ENCODE assay signal across 10 cellular contexts in genomic region chr16:28826141-28826540, GRCh38. TPM values are rescaled to one million over a fixed set of nuclear protein-coding genes. Genes with fewer than 3 reads are reported as not detected.
DNase-seq lines count a peak whose midpoint lies in the region; ATAC-seq and TF ChIP-seq lines count a peak whose summit lies in the region.
"Had no signal": no experiment of that assay in that cellular context is flagged by ENCODE, and none has a peak within 500 bp of the region (broad histone marks: within the 10 kb centered on the region; RNA-seq: fewer than 3 reads in every experiment).

No MANE protein-coding gene starts in this region.

- H3K56ac ChIP-seq in IMR-90 (ENCODE audit: extremely low read depth, insufficient read depth, low read length), result peak overlapping the region; percentile 29; the same call in 1 of the 2 replicates

- peaks cover 5% of the 10 kb centered on the region for H3K9me1 ChIP-seq in IMR-90 (ENCODE audit: insufficient read depth, low read length)

- H3K4me2 ChIP-seq in IMR-90 (ENCODE audit: low read depth, low read length) (peak overlapping the region; percentile 47; the same call in 1 of the 2 replicates), mesenchymal stem cell (ENCODE audit: low read length, poor library complexity, severe bottlenecking) (no peak overlapping the region)

- H3K79me1 ChIP-seq in IMR-90 (ENCODE audit: low read depth in 1 of 2, low read length in 2 of 2) (peaks cover 50 to 71% of the 10 kb centered on the region in 2 experiments), mesenchymal stem cell (replicated peaks; ENCODE audit: low read length, poor library complexity, severe bottlenecking) (peaks cover 18% of the 10 kb centered on the region)

- H4K91ac ChIP-seq in IMR-90 (ENCODE audit: insufficient read depth, low read depth, low read length) (no peak overlapping the region), mesenchymal stem cell (ENCODE audit: low read length) (no peak overlapping the region)

- H3K23ac ChIP-seq in IMR-90 (ENCODE audit: low read depth, low read length), result peak overlapping the region; percentile 23; the same call in 1 of the 2 replicates
- H3K23ac ChIP-seq in mesenchymal stem cell (ENCODE audit: low read length in 2 of 2), result no peak overlapping the region

- no peak for TF ChIP-seq POLR2A in IMR-90 (IDR thresholded peaks at IDR 0.05; ENCODE audit: low read depth, low read length)

- H3K27ac ChIP-seq in IMR-90 (ENCODE audit: insufficient read depth, low read length), result no peak overlapping the region
- no peak overlapping the region for H3K27ac ChIP-seq in mesenchymal stem cell (ENCODE audit: low read length, poor library complexity, severe bottlenecking)

- H2BK20ac ChIP-seq in IMR-90 (ENCODE audit: low read depth, low read length), result no peak overlapping the region

- H4K8ac ChIP-seq in IMR-90 (ENCODE audit: low read depth in 2 of 2, low read length in 2 of 2) (no peak overlapping the region), mesenchymal stem cell (ENCODE audit: low read length) (no peak overlapping the region)

- POLR2A ChIA-PET in BJ (lab: Charles Lee) (no interaction called here), IMR-90 (lab: Charles Lee; ENCODE audit: unreplicated experiment) (no interaction called here)

- no peak overlapping the region for H2BK120ac ChIP-seq in IMR-90 (ENCODE audit: low read depth, low read length)
- no peak overlapping the region for H2BK120ac ChIP-seq in mesenchymal stem cell (ENCODE audit: low read depth, low read length)

- intact Hi-C loops in IMR-90 (cut with micrococcal nuclease), result no loop called here

- ATAC-seq in IMR-90 (ENCODE audit: low read depth), result no peak
- no peak for ATAC-seq in HG02884 (IDR thresholded peaks at IDR 0.05; ENCODE audit: unreplicated experiment)
- no peak for ATAC-seq in GM18498 (IDR thresholded peaks at IDR 0.05; ENCODE audit: unreplicated experiment)

- no peak overlapping the region; the same call in 1 of the 2 replicates for H3K9ac ChIP-seq in IMR-90 (ENCODE audit: low read depth, low read length)
- peak overlapping the region; percentile 96 for H3K9ac ChIP-seq in mesenchymal stem cell (ENCODE audit: low read length)

- no peak for DNase-seq in BJ (ENCODE audit: low read depth)
- peak; percentile 34 for DNase-seq in IMR-90
- peak; percentile 17 for DNase-seq in astrocyte of the hippocampus (ENCODE audit: low read depth, low spot score)
- DNase-seq in mesenchymal stem cell, result peak; percentile 46
- no peak for DNase-seq in HUDEP-2 (lab: John Stamatoyannopoulos, UW; ENCODE audit: unreplicated experiment in 76 of 76)
- no peak for DNase-seq in germinal center (ENCODE audit: low spot score)
- DNase-seq: dorsolateral prefrontal cortex, kidney had no signal

- CTCF ChIA-PET in BJ (lab: Yijun Ruan, JAX) (no interaction called here), IMR-90 (lab: Yijun Ruan, JAX) (no interaction called here)

- dilution Hi-C loops in IMR-90 (cut with HindIII; ENCODE audit: low sequenced_read_pairs, unreplicated experiment), result no loop called here

- no TSS peak for BruUV-seq in IMR-90 (replicated peaks; lab: Mats Ljungman, UMichigan)

- H2BK12ac ChIP-seq in mesenchymal stem cell (ENCODE audit: low read length in 2 of 2), result no peak overlapping the region

- H3K4ac ChIP-seq in IMR-90 (ENCODE audit: low read depth, low read length) (no peak overlapping the region), mesenchymal stem cell (ENCODE audit: low read depth in 1 of 2, low read length in 2 of 2) (no peak overlapping the region)

- no peak overlapping the region for H4K5ac ChIP-seq in IMR-90 (ENCODE audit: low read depth, low read length)

- no peak overlapping the region for H3K18ac ChIP-seq in IMR-90 (ENCODE audit: low read depth, low read length)
- H3K18ac ChIP-seq in mesenchymal stem cell (ENCODE audit: low read depth in 1 of 2, low read length in 2 of 2), result no peak overlapping the region

- TF ChIP-seq RAD21 in IMR-90 (IDR thresholded peaks at IDR 0.05; ENCODE audit: low read length), result no peak

- no peak overlapping the region for H3K4me3 ChIP-seq in BJ (ENCODE audit: low read depth, low read length)
- H3K4me3 ChIP-seq in IMR-90 (ENCODE audit: insufficient read depth, low read depth, low read length), result no peak overlapping the region
- peak overlapping the region in 1 of 2 experiments; percentile 95 for H3K4me3 ChIP-seq in mesenchymal stem cell (ENCODE audit: insufficient read depth in 1 of 2, low read depth in 1 of 2, low read length in 2 of 2)

- H2AK5ac ChIP-seq in IMR-90 (ENCODE audit: low read depth, low read length) (no peak overlapping the region), mesenchymal stem cell (ENCODE audit: low read length, severe bottlenecking) (no peak overlapping the region)

- H3K27me3 ChIP-seq in BJ (ENCODE audit: control insufficient read depth, insufficient read depth, low read length), result no peaks in the 10 kb centered on the region
- H3K27me3 ChIP-seq in IMR-90 (ENCODE audit: control insufficient read depth, insufficient read depth, low read length), result no peaks in the 10 kb centered on the region
- H3K27me3 ChIP-seq in mesenchymal stem cell (ENCODE audit: control insufficient read depth in 1 of 2, insufficient read depth in 1 of 2, low read length in 2 of 2), result no peaks in the 10 kb centered on the region
- H3K27me3 ChIP-seq: dorsolateral prefrontal cortex had no signal

- no peak overlapping the region for H2AK9ac ChIP-seq in IMR-90 (replicated peaks; ENCODE audit: low read depth, low read length, poor library complexity)

- peaks cover 4% of the 10 kb centered on the region; the same call in 1 of the 2 replicates for H3K4me1 ChIP-seq in IMR-90 (ENCODE audit: control insufficient read depth, insufficient read depth, low read length)
- peaks cover 6% of the 10 kb centered on the region for H3K4me1 ChIP-seq in mesenchymal stem cell (ENCODE audit: control insufficient read depth, insufficient read depth, low read depth, low read length)

- no peaks in the 10 kb centered on the region for H3K9me3 ChIP-seq in IMR-90 (ENCODE audit: control insufficient read depth, insufficient read depth, low read length)
- H3K9me3 ChIP-seq in mesenchymal stem cell (ENCODE audit: control insufficient read depth, low read length), result no peaks in the 10 kb centered on the region

- in situ Hi-C loops in IMR-90 (cut with MboI; ENCODE audit: low sequenced_read_pairs), result no loop called here

- H2BK5ac ChIP-seq in IMR-90 (ENCODE audit: low read depth, low read length, poor library complexity, severe bottlenecking) (no peak overlapping the region), mesenchymal stem cell (ENCODE audit: low read depth, low read length, poor library complexity, severe bottlenecking) (no peak overlapping the region)

- peak; percentile 23; the same call in 1 of the 2 replicates for TF ChIP-seq CTCF in BJ (IDR thresholded peaks at IDR 0.05; ENCODE audit: insufficient read depth, low read depth, low read length)
- peak; percentile 15; the same call in 1 of the 2 replicates for TF ChIP-seq CTCF in IMR-90 (conservative IDR thresholded peaks at IDR 0.05; ENCODE audit: low read depth, low read length)

- H2BK15ac ChIP-seq in IMR-90 (ENCODE audit: low read depth, low read length) (no peak overlapping the region), mesenchymal stem cell (ENCODE audit: low read depth, poor library complexity, severe bottlenecking) (no peak overlapping the region)

- H4K20me1 ChIP-seq in IMR-90 (ENCODE audit: insufficient read depth, low read length), result peaks cover 65% of the 10 kb centered on the region

- 13% methylated on average over 3 of the region's 6 CpGs; no CpG with 5 or more reads in 1 of the 2 experiments for WGBS in IMR-90 (ENCODE audit: extremely low coverage in 2 of 2, insufficient read length in 1 of 2), 2 experiments
- 74% methylated on average over 6 of the region's 6 CpGs for WGBS in mesenchymal stem cell

- no peak overlapping the region for H3K14ac ChIP-seq in IMR-90 (replicated peaks; ENCODE audit: low read depth, low read length)
- no peak overlapping the region for H3K14ac ChIP-seq in mesenchymal stem cell (ENCODE audit: low read length in 2 of 2)

- H3K36me3 ChIP-seq in BJ (ENCODE audit: control insufficient read depth, insufficient read depth, low read length) (peaks cover 27% of the 10 kb centered on the region), IMR-90 (ENCODE audit: control insufficient read depth, insufficient read depth, low read length) (peaks cover 43% of the 10 kb centered on the region), mesenchymal stem cell (ENCODE audit: control insufficient read depth in 1 of 2, insufficient read depth in 2 of 2, low read depth in 1 of 2, low read length in 2 of 2) (peaks cover 43 to 60% of the 10 kb centered on the region in 2 experiments)

- H2AFZ ChIP-seq in IMR-90 (replicated peaks; ENCODE audit: low read length, poor library complexity) (no peak overlapping the region), mesenchymal stem cell (ENCODE audit: low read depth, low read length) (no peak overlapping the region)

RNA-seq across cellular contexts. Expression of gene ATXN2L, which starts 3.3 kb away (rescaled TPM):
- polyA plus RNA-seq in BJ (2011; rRNA removed) (17.8 and 19.9 TPM in 2 replicates), IMR-90 (2012; rRNA removed) (50.2 and 58.8 TPM in 2 replicates)
- 22.4 and 39.7 TPM in 2 replicates for polyA minus RNA-seq in BJ (2011; rRNA and poly(A)+ RNA removed)
- total RNA-seq in IMR-90 (2012; rRNA removed), result 10.3 and 12.9 TPM in 2 replicates
- polyA plus RNA-seq in IMR-90 (2012; cell fraction: cytosol; rRNA removed), result 38.2 and 65.5 TPM in 2 replicates
- 162 and 355 TPM in 2 replicates for polyA plus RNA-seq in IMR-90 (2012; cell fraction: nucleus; rRNA removed; ENCODE audit: low replicate concordance)
- 139 TPM for polyA plus RNA-seq in mesenchymal stem cell (2013, experiment 1 of 2)
- polyA plus RNA-seq in mesenchymal stem cell (2013, experiment 2 of 2), result 131 TPM

RNA-seq across cellular contexts. Expression of gene TUFM, which starts 20.0 kb away (rescaled TPM):
- polyA plus RNA-seq in BJ (2011; rRNA removed), result 77.2 and 118 TPM in 2 replicates
- 34.4 and 40.9 TPM in 2 replicates for polyA minus RNA-seq in BJ (2011; rRNA and poly(A)+ RNA removed)
- total RNA-seq in IMR-90 (2012; rRNA removed), result 80.3 and 88.0 TPM in 2 replicates
- 126 and 131 TPM in 2 replicates for polyA plus RNA-seq in IMR-90 (2012; rRNA removed)
- 136 and 158 TPM in 2 replicates for polyA plus RNA-seq in IMR-90 (2012; cell fraction: cytosol; rRNA removed)
- 224 and 380 TPM in 2 replicates for polyA plus RNA-seq in IMR-90 (2012; cell fraction: nucleus; rRNA removed; ENCODE audit: low replicate concordance)
- polyA plus RNA-seq in mesenchymal stem cell (2013, experiment 1 of 2), result 102 TPM
- 104 TPM for polyA plus RNA-seq in mesenchymal stem cell (2013, experiment 2 of 2)

RNA-seq across cellular contexts. Expression of gene SH2B1, which starts 37.5 kb away (rescaled TPM):
- polyA plus RNA-seq in BJ (2011; rRNA removed) (14.6 and 24.7 TPM in 2 replicates), IMR-90 (2012; rRNA removed) (38.6 and 39.9 TPM in 2 replicates)
- polyA minus RNA-seq in BJ (2011; rRNA and poly(A)+ RNA removed), result 21.4 and 21.8 TPM in 2 replicates
- total RNA-seq in IMR-90 (2012; rRNA removed), result 3.9 and 4.7 TPM in 2 replicates
- polyA plus RNA-seq in IMR-90 (2012; cell fraction: cytosol; rRNA removed), result 21.8 and 35.0 TPM in 2 replicates
- 206 and 313 TPM in 2 replicates for polyA plus RNA-seq in IMR-90 (2012; cell fraction: nucleus; rRNA removed; ENCODE audit: low replicate concordance)
- 29.1 TPM for polyA plus RNA-seq in mesenchymal stem cell (2013, experiment 1 of 2)
- 28.9 TPM for polyA plus RNA-seq in mesenchymal stem cell (2013, experiment 2 of 2)

RNA-seq across cellular contexts. Expression of gene ATP2A1, which starts 52.1 kb away (rescaled TPM):
- 0.38 and 0.44 TPM in 2 replicates for polyA plus RNA-seq in BJ (2011; rRNA removed)
- 0.10 and 0.62 TPM in 2 replicates for polyA minus RNA-seq in BJ (2011; rRNA and poly(A)+ RNA removed)
- under 0.01 TPM in 1 of 2 replicates, not detected in the other for total RNA-seq in IMR-90 (2012; rRNA removed)
- 0.56 and 0.63 TPM in 2 replicates for polyA plus RNA-seq in IMR-90 (2012; rRNA removed)
- polyA plus RNA-seq in IMR-90 (2012; cell fraction: cytosol; rRNA removed), result 0.35 and 0.36 TPM in 2 replicates
- polyA plus RNA-seq in IMR-90 (2012; cell fraction: nucleus; rRNA removed; ENCODE audit: low replicate concordance), result 6.0 and 9.8 TPM in 2 replicates
- 0.54 TPM for polyA plus RNA-seq in mesenchymal stem cell (2013, experiment 1 of 2)
- polyA plus RNA-seq in mesenchymal stem cell (2013, experiment 2 of 2), result 0.42 TPM

Comparison
In these comparisons a context has a peak if more than half of its experiments do, and no peak if none do; other contexts are left out.
1. DNase-seq: peak in IMR-90 (single experiment), astrocyte of the hippocampus (single experiment) and mesenchymal stem cell (single experiment); none in BJ (single experiment), HUDEP-2 (0 of 76) and germinal center (single experiment).